Comparison of ENCODE assay signal across 18 cellular contexts in the genomic region with DNA sequence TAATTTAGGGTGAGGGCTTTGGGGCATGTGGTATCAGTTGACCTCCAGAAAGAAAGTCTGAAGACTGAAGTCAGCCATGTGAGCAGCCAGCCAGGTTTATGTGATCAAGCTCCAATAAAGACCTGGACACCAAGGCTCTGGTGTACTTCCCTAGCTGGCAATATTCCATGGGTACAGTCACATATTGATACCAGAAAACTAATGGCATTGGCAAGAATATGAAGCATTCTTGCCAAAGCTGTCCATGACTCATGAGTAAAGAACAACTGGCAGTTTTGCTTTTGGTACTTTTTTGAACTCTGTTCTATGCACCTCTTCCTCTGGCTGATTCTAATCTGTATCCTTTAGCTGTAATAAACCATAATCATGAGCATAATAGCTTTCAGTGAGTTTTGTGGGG.
A peak's percentile ranks its signal among the peaks of the same experiment; 100 is the strongest.
DNase-seq lines count a peak whose midpoint lies in the region; ATAC-seq, FAIRE-seq and TF ChIP-seq lines count a peak whose summit lies in the region.
"Had no signal": no experiment of that assay in that cellular context is flagged by ENCODE, and none has a peak within 500 bp of the region (broad histone marks: within the 10 kb centered on the region; RNA-seq: fewer than 3 reads in every experiment).

No MANE protein-coding gene starts in this region.

- no peaks in the 10 kb centered on the region for H3K27me3 ChIP-seq in BE2C
- H3K27me3 ChIP-seq in bronchial epithelial cell (ENCODE audit: control insufficient read depth, insufficient read depth, low read length), result peaks cover 2% of the 10 kb centered on the region
- no peaks in the 10 kb centered on the region for H3K27me3 ChIP-seq in right lobe of liver
- H3K27me3 ChIP-seq: ovary, SJSA1 had no signal

- no peaks in the 10 kb centered on the region for H3K4me1 Mint-ChIP-seq in activated CD4-positive, alpha-beta T cell treated with anti-CD3 and anti-CD28 coated beads for 36 hours

- no peak for TF ChIP-seq POLR2A in right lobe of liver (IDR thresholded peaks at IDR 0.05)

- POLR2A ChIA-PET in activated CD4-positive, alpha-beta T cell treated with anti-CD3 and anti-CD28 coated beads for 36 hours (lab: Charles Lee), result no interaction called here

- no peak overlapping the region for H3K27ac Mint-ChIP-seq in activated CD4-positive, alpha-beta T cell treated with anti-CD3 and anti-CD28 coated beads for 36 hours
- H3K27ac Mint-ChIP-seq: activated CD8-positive, alpha-beta T cell treated with anti-CD3 and anti-CD28 coated beads for 36 hours had no signal

- no peak for FAIRE-seq in bronchial epithelial cell (lab: Jason Lieb, UNC)
- FAIRE-seq: GM12891, kidney had no signal

- H3K27ac ChIP-seq in right lobe of liver, result no peak overlapping the region
- H3K27ac ChIP-seq: ovary, SJSA1 had no signal

- no peaks in the 10 kb centered on the region for H3K27me3 Mint-ChIP-seq in activated CD4-positive, alpha-beta T cell treated with anti-CD3 and anti-CD28 coated beads for 36 hours

- peak; percentile 48 for DNase-seq in BE2C
- peak; percentile 41 for DNase-seq in NCI-H2196 (lab: John Stamatoyannopoulos, UW; ENCODE audit: unreplicated experiment)
- DNase-seq in bronchial epithelial cell (ENCODE audit: low read depth), result peak; percentile 66
- peak in 1 of 3 donors; percentile 22 for DNase-seq in right lobe of liver
- no peak for DNase-seq in activated CD4-positive, alpha-beta T cell treated with anti-CD3 and anti-CD28 coated beads for 36 hours
- no peak for DNase-seq in DMS153 (lab: John Stamatoyannopoulos, UW)
- no peak for DNase-seq in SHP77 treated with DMSO at 0.1 percent for 48 hours (lab: John Stamatoyannopoulos, UW)
- DNase-seq: activated CD8-positive, alpha-beta T cell treated with anti-CD3 and anti-CD28 coated beads for 36 hours; activated effector memory CD4-positive, alpha-beta T cell treated with Interleukin-2 at 50 U/mL for 16 hours; AML-193; anterior cingulate cortex; DMS53; kidney; MV-4-11; ovary had no signal

- H3K9me3 Mint-ChIP-seq in activated CD4-positive, alpha-beta T cell treated with anti-CD3 and anti-CD28 coated beads for 36 hours (ENCODE audit: low read depth), result no peaks in the 10 kb centered on the region

- intact Hi-C loops in right lobe of liver (cut with DNase I), result no loop called here
- intact Hi-C loops in activated CD4-positive, alpha-beta T cell treated with anti-CD3 and anti-CD28 coated beads for 36 hours (cut with DNase I, micrococcal nuclease), result no loop called here

- H3K4me3 Mint-ChIP-seq in activated CD4-positive, alpha-beta T cell treated with anti-CD3 and anti-CD28 coated beads for 36 hours, result no peak overlapping the region
- H3K4me3 Mint-ChIP-seq: activated CD8-positive, alpha-beta T cell treated with anti-CD3 and anti-CD28 coated beads for 36 hours had no signal

- peaks cover 14% of the 10 kb centered on the region for H3K4me1 ChIP-seq in BE2C
- no peaks in the 10 kb centered on the region for H3K4me1 ChIP-seq in right lobe of liver
- H3K4me1 ChIP-seq: SJSA1 had no signal

- H3K36me3 Mint-ChIP-seq in activated CD4-positive, alpha-beta T cell treated with anti-CD3 and anti-CD28 coated beads for 36 hours (ENCODE audit: low read depth), result no peaks in the 10 kb centered on the region

- H3K36me3 ChIP-seq in BE2C, result no peaks in the 10 kb centered on the region
- H3K36me3 ChIP-seq in bronchial epithelial cell (ENCODE audit: control insufficient read depth, insufficient read depth, low read length), result no peaks in the 10 kb centered on the region
- H3K36me3 ChIP-seq in right lobe of liver, result no peaks in the 10 kb centered on the region
- H3K36me3 ChIP-seq: ovary, SJSA1 had no signal

- CTCF ChIA-PET in activated CD4-positive, alpha-beta T cell treated with anti-CD3 and anti-CD28 coated beads for 36 hours (lab: Charles Lee), result no interaction called here

- peak; percentile 53 to 98 (median 68) for ATAC-seq in right lobe of liver
- no peak for ATAC-seq in activated CD4-positive, alpha-beta T cell treated with anti-CD3 and anti-CD28 coated beads for 36 hours
- no peak for ATAC-seq in GM18867 (IDR thresholded peaks at IDR 0.05; ENCODE audit: unreplicated experiment)
- ATAC-seq: activated CD8-positive, alpha-beta T cell treated with anti-CD3 and anti-CD28 coated beads for 36 hours had no signal

- H3K9me3 ChIP-seq in BE2C, result no peaks in the 10 kb centered on the region
- no peaks in the 10 kb centered on the region for H3K9me3 ChIP-seq in right lobe of liver
- H3K9me3 ChIP-seq: ovary, SJSA1 had no signal

- TF ChIP-seq CTCF in BE2C (IDR thresholded peaks at IDR 0.05; ENCODE audit: low read depth, low read length), result no peak
- no peak for TF ChIP-seq CTCF in bronchial epithelial cell (IDR thresholded peaks at IDR 0.05; ENCODE audit: insufficient read depth, low read length, severe bottlenecking)
- no peak for TF ChIP-seq CTCF in right lobe of liver (IDR thresholded peaks at IDR 0.05)

- H3K4me3 ChIP-seq in BE2C (ENCODE audit: low read depth, low read length) (no peak overlapping the region), bronchial epithelial cell (ENCODE audit: low read depth, low read length) (no peak overlapping the region), right lobe of liver (no peak overlapping the region)
- H3K4me3 ChIP-seq: ovary, SJSA1 had no signal

Comparison
In these comparisons a context has a peak if more than half of its experiments do, and no peak if none do; other contexts are left out.
1. DNase-seq: peak in BE2C (single experiment), NCI-H2196 (single experiment) and bronchial epithelial cell (single experiment); none in activated CD4-positive, alpha-beta T cell treated with anti-CD3 and anti-CD28 coated beads for 36 hours (single experiment), DMS153 (single experiment) and SHP77 treated with DMSO at 0.1 percent for 48 hours (single experiment).
2. ATAC-seq: peak in right lobe of liver (4 of 4); none in activated CD4-positive, alpha-beta T cell treated with anti-CD3 and anti-CD28 coated beads for 36 hours (single experiment) and GM18867 (single experiment).